ENCODE assay signal across 13 cellular contexts in the genomic region with DNA sequence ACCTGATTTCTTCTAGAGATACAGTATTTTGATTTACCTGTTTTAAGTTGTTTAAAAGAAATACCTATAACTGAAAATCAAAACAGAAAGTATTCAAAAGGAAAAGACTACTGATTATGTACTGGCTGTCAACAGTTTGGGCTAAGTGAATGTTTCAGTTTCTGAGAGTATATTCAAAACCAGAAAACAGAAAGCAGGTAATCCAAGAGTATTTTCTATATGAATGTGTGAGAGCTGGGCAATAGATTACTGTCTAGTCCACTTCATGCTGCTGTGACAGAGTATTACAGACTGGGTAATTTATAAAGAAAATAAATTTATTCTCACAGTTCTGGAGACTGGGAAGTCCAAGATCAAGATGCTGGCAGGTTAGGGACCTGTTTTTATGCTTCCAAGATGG.
DNase-seq lines count a peak whose midpoint lies in the region; ATAC-seq and TF ChIP-seq lines count a peak whose summit lies in the region.
"Had no signal": no experiment of that assay in that cellular context is flagged by ENCODE, and none has a peak within 500 bp of the region (broad histone marks: within the 10 kb centered on the region; RNA-seq: fewer than 3 reads in every experiment).

No MANE protein-coding gene starts in this region.

- H3K9me3 ChIP-seq in Peyer's patch = no peaks in the 10 kb centered on the region
- H3K9me3 ChIP-seq: BLaER1, mucosa of descending colon had no signal

- no peak for TF ChIP-seq POLR2A in Peyer's patch (IDR thresholded peaks at IDR 0.05)

- ATAC-seq in GM19043 (IDR thresholded peaks at IDR 0.05; ENCODE audit: low read depth, unreplicated experiment) (peak; percentile 100), HG02623 (IDR thresholded peaks at IDR 0.05; ENCODE audit: unreplicated experiment) (peak; percentile 100), HG03442 (IDR thresholded peaks at IDR 0.05; ENCODE audit: unreplicated experiment) (peak; percentile 100)
- ATAC-seq: mucosa of descending colon had no signal

- H3K27ac ChIP-seq in Peyer's patch = no peak overlapping the region
- H3K27ac ChIP-seq: BLaER1 had no signal

- no peaks in the 10 kb centered on the region for H3K4me1 ChIP-seq in Peyer's patch
- H3K4me1 ChIP-seq: BLaER1 had no signal

- TF ChIP-seq CTCF in GM12865 (IDR thresholded peaks at IDR 0.05; ENCODE audit: insufficient read depth, low read depth, low read length, missing control alignments) = no peak
- TF ChIP-seq CTCF in Peyer's patch (IDR thresholded peaks at IDR 0.05) = no peak

- H3K4me3 ChIP-seq in GM12865 (ENCODE audit: low read depth, low read length) (no peak overlapping the region), Peyer's patch (no peak overlapping the region)
- H3K4me3 ChIP-seq: BLaER1, mucosa of descending colon had no signal

- DNase-seq in GM12865 (ENCODE audit: low read depth) = peak; percentile 59
- no peak for DNase-seq in KG1 (lab: John Stamatoyannopoulos, UW)
- no peak for DNase-seq in glomerular visceral epithelial cell (ENCODE audit: extremely low spot score)
- no peak for DNase-seq in NCI-H2029 treated with DMSO at 0.1 percent for 48 hours (lab: John Stamatoyannopoulos, UW)
- DNase-seq in Peyer's patch = no peak
- DNase-seq: activated effector memory CD4-positive, alpha-beta T cell treated with anti-CD3 and anti-CD28 coated beads, Interleukin-2, amount 50 U/mL, for 16 hours; hypothalamus; mucosa of descending colon; NCI-H446 treated with DMSO at 0.1 percent for 48 hours had no signal

- no peaks in the 10 kb centered on the region for H3K36me3 ChIP-seq in Peyer's patch
- H3K36me3 ChIP-seq: BLaER1 had no signal

- H3K27me3 ChIP-seq in Peyer's patch = no peaks in the 10 kb centered on the region
- H3K27me3 ChIP-seq: BLaER1 had no signal
